In genomic region chrX:54042609-54043010, GRCh38 we compare ENCODE assay signal across 8 cellular contexts. TPM values are rescaled to one million over a fixed set of nuclear protein-coding genes. Genes with fewer than 3 reads are reported as not detected.
DNase-seq lines count a peak whose midpoint lies in the region; ATAC-seq, FAIRE-seq and TF ChIP-seq lines count a peak whose summit lies in the region.

No MANE protein-coding gene starts in this region.

- no peaks in the 10 kb centered on the region for H3K27me3 Mint-ChIP-seq in astrocyte (ENCODE audit: low read depth, unreplicated experiment)

- no peak overlapping the region for H2AFZ ChIP-seq in KMS-11 (ENCODE audit: low read depth)
- no peak overlapping the region for H2AFZ ChIP-seq in astrocyte (ENCODE audit: low read depth, low read length)

- H3K27ac Mint-ChIP-seq in astrocyte (ENCODE audit: unreplicated experiment): peak overlapping the region; percentile 90

- H3K9me3 Mint-ChIP-seq in astrocyte (ENCODE audit: unreplicated experiment): no peaks in the 10 kb centered on the region

- ATAC-seq in HG02885 (IDR thresholded peaks at IDR 0.05; ENCODE audit: poor library complexity, unreplicated experiment): no peak
- ATAC-seq in GM18498 (IDR thresholded peaks at IDR 0.05; ENCODE audit: unreplicated experiment): no peak

- no peak for TF ChIP-seq CTCF in KMS-11 (conservative IDR thresholded peaks at IDR 0.05; ENCODE audit: low read depth, low read length)
- TF ChIP-seq CTCF in astrocyte (IDR thresholded peaks at IDR 0.05; ENCODE audit: insufficient read depth, low read depth, low read length): no peak

- no peak for FAIRE-seq in astrocyte (lab: Jason Lieb, UNC)

- no peaks in the 10 kb centered on the region for H3K4me1 Mint-ChIP-seq in astrocyte (ENCODE audit: low read depth, unreplicated experiment)

- no peaks in the 10 kb centered on the region for H3K27me3 ChIP-seq in KMS-11 (ENCODE audit: insufficient read depth, low read depth)
- H3K27me3 ChIP-seq in astrocyte (ENCODE audit: insufficient read depth, low read length): no peaks in the 10 kb centered on the region

- no peaks in the 10 kb centered on the region for H3K9me3 ChIP-seq in astrocyte (ENCODE audit: insufficient read depth, low read depth, low read length)

- H3K4me2 ChIP-seq in KMS-11: peak overlapping the region; percentile 89
- peak overlapping the region; percentile 97 for H3K4me2 ChIP-seq in astrocyte (ENCODE audit: low read length)

- peaks cover 11% of the 10 kb centered on the region for H3K4me1 ChIP-seq in KMS-11 (ENCODE audit: low read depth, poor library complexity, severe bottlenecking)
- H3K4me1 ChIP-seq in astrocyte (ENCODE audit: insufficient read depth, low read length): peaks cover 4% of the 10 kb centered on the region

- H3K4me3 ChIP-seq in KMS-11 (IDR thresholded peaks at IDR 0.05; ENCODE audit: insufficient read depth, low read depth, low read length): no peak overlapping the region
- peak overlapping the region; percentile 60 for H3K4me3 ChIP-seq in astrocyte (ENCODE audit: insufficient read depth, low read depth, low read length)
- H3K4me3 ChIP-seq in iPS-11a (ENCODE audit: low read depth, low read length): peak overlapping the region; percentile 24
- peak overlapping the region; percentile 60 for H3K4me3 ChIP-seq in skeletal muscle cell (ENCODE audit: low read depth, low read length)

- H3K9ac ChIP-seq in KMS-11: peak overlapping the region; percentile 89; the same call in 1 of the 2 replicates
- H3K9ac ChIP-seq in astrocyte (ENCODE audit: low read length): peak overlapping the region; percentile 98

- peak; percentile 12 for DNase-seq in DMS 273 treated with DMSO at 0.1 percent for 48 hours (lab: John Stamatoyannopoulos, UW)
- DNase-seq in SW480 (ENCODE audit: low spot score): peak; percentile 66
- peak; percentile 48 for DNase-seq in astrocyte (ENCODE audit: low read depth)
- DNase-seq in skeletal muscle cell (ENCODE audit: low read depth): no peak

- H3K79me2 ChIP-seq in KMS-11 (ENCODE audit: insufficient read depth, low read depth) (peaks cover 7% of the 10 kb centered on the region; the same call in 1 of the 2 replicates), astrocyte (ENCODE audit: insufficient read depth, low read length) (peaks cover 13% of the 10 kb centered on the region)

- H3K36me3 ChIP-seq in KMS-11 (ENCODE audit: insufficient read depth): no peaks in the 10 kb centered on the region
- H3K36me3 ChIP-seq in astrocyte (ENCODE audit: insufficient read depth, low read length): peaks cover 3% of the 10 kb centered on the region

- peaks cover 3% of the 10 kb centered on the region for H3K36me3 Mint-ChIP-seq in astrocyte (ENCODE audit: low read depth, unreplicated experiment)

- H3K27ac ChIP-seq in KMS-11: no peak overlapping the region
- no peak overlapping the region for H3K27ac ChIP-seq in astrocyte (ENCODE audit: low read depth, low read length)

- peak overlapping the region; percentile 97 for H3K4me3 Mint-ChIP-seq in astrocyte (ENCODE audit: unreplicated experiment)

- H4K20me1 ChIP-seq in KMS-11 (ENCODE audit: insufficient read depth) (no peaks in the 10 kb centered on the region), astrocyte (ENCODE audit: insufficient read depth, low read length) (no peaks in the 10 kb centered on the region)

RNA-seq across cellular contexts. Expression of gene PHF8, which starts 1.7 kb away (rescaled TPM):
- total RNA-seq in astrocyte: 19.4 and 19.8 TPM in 2 replicates
